ENCODE assay signal across 32 cellular contexts in genomic region chr16:26905336-26905735, GRCh38.
DNase-seq lines count a peak whose midpoint lies in the region; ATAC-seq, FAIRE-seq and TF ChIP-seq lines count a peak whose summit lies in the region.
"Had no signal": no experiment of that assay in that cellular context is flagged by ENCODE, and none has a peak within 500 bp of the region (broad histone marks: within the 10 kb centered on the region; RNA-seq: fewer than 3 reads in every experiment).

No MANE protein-coding gene starts in this region.

- H3K27me3 ChIP-seq in small intestine (ENCODE audit: control insufficient read depth in 2 of 2, insufficient read depth in 2 of 2, low read length in 2 of 2), result no peaks in the 10 kb centered on the region
- H3K27me3 ChIP-seq in WERI-Rb-1 (ENCODE audit: insufficient read depth, low read depth, severe bottlenecking), result peaks cover 67% of the 10 kb centered on the region
- H3K27me3 ChIP-seq: adrenal gland, breast epithelium, gastroesophageal sphincter, tibial nerve had no signal

- no peaks in the 10 kb centered on the region for H3K9me3 ChIP-seq in small intestine (ENCODE audit: control insufficient read depth, low read depth)
- H3K9me3 ChIP-seq in WERI-Rb-1 (ENCODE audit: severe bottlenecking), result no peaks in the 10 kb centered on the region
- H3K9me3 ChIP-seq: adrenal gland, breast epithelium, gastroesophageal sphincter, stomach, tibial nerve had no signal

- in situ Hi-C loops in astrocyte of the cerebellum (cut with HindIII; ENCODE audit: low sequenced_read_pairs), result no loop called here

- FAIRE-seq in small intestine (lab: Jason Lieb, UNC), result no peak
- FAIRE-seq: colon had no signal

- DNase-seq in H4 (ENCODE audit: low spot score) (peak; percentile 63), astrocyte of the cerebellum (ENCODE audit: low read depth) (peak; percentile 95), foreskin melanocyte (peak; percentile 3), superior temporal gyrus (ENCODE audit: extremely low spot score) (peak; percentile 43), small intestine (no peak), WERI-Rb-1 (no peak)
- DNase-seq: activated naive CD4-positive, alpha-beta T cell treated with anti-CD3 and anti-CD28 coated beads for 36 hours; adrenal gland; Calu3; DND-41; effector CD8-positive, alpha-beta T cell; hippocampal formation; midbrain; naive thymus-derived CD4-positive, alpha-beta T cell; NCI-H1092; NCI-H187; NCI-H526 treated with DMSO at 0.1 percent for 48 hours; occipital lobe; PC-9; SHP77; stimulated activated CD8-positive, alpha-beta memory T cell treated with anti-CD3 and anti-CD28 coated beads, Interleukin-4, amount 100 ng/mL, for 48 hours; stomach; T1000 had no signal

- H3K4me3 ChIP-seq in astrocyte of the cerebellum (ENCODE audit: low read depth, low read length), result no peak overlapping the region
- no peak overlapping the region for H3K4me3 ChIP-seq in small intestine (ENCODE audit: low read depth in 1 of 2, low read length in 2 of 2)
- no peak overlapping the region for H3K4me3 ChIP-seq in WERI-Rb-1 (ENCODE audit: low read depth, low read length)
- H3K4me3 ChIP-seq: adrenal gland, breast epithelium, gastroesophageal sphincter, PC-9, stomach, tibial nerve had no signal

- no peak for ATAC-seq in activated CD4-positive, CD25-positive, alpha-beta regulatory T cell treated with anti-CD3 and anti-CD28 coated beads, Interleukin-2, amount 50 U/mL, for 24 hours
- ATAC-seq: gastroesophageal sphincter; left lobe of liver; naive thymus-derived CD4-positive, alpha-beta T cell; WTC11 had no signal

- TF ChIP-seq CTCF in astrocyte of the cerebellum (IDR thresholded peaks at IDR 0.05; ENCODE audit: low read depth, low read length, missing control alignments) (no peak), WERI-Rb-1 (IDR thresholded peaks at IDR 0.05; ENCODE audit: low read depth, low read length) (no peak)

- H3K4me1 ChIP-seq in small intestine (ENCODE audit: control insufficient read depth in 2 of 2, insufficient read depth in 1 of 2, low read depth in 1 of 2, low read length in 1 of 2), result no peaks in the 10 kb centered on the region
- H3K4me1 ChIP-seq: adrenal gland, breast epithelium, gastroesophageal sphincter, stomach, tibial nerve had no signal

- no peaks in the 10 kb centered on the region for H3K36me3 ChIP-seq in small intestine (ENCODE audit: control insufficient read depth in 2 of 2, insufficient read depth in 2 of 2, low read length in 2 of 2)
- no peaks in the 10 kb centered on the region for H3K36me3 ChIP-seq in WERI-Rb-1
- H3K36me3 ChIP-seq: adrenal gland, breast epithelium, gastroesophageal sphincter, stomach, tibial nerve had no signal

- H3K27ac ChIP-seq in small intestine (ENCODE audit: low read depth in 1 of 2, low read length in 1 of 2) (no peak overlapping the region), WERI-Rb-1 (no peak overlapping the region)
- H3K27ac ChIP-seq: adrenal gland, breast epithelium, epithelial cell of prostate, gastroesophageal sphincter, HL-60, PC-9, stomach, tibial nerve had no signal

- WGBS in small intestine, 3 donors, result 66 to 77% (median 72%) methylated on average over 2 of the region's 2 CpGs

Comparison
In these comparisons a context has a peak if more than half of its experiments do, and no peak if none do; other contexts are left out.
1. DNase-seq: peak in H4 (single experiment), astrocyte of the cerebellum (single experiment), foreskin melanocyte (single experiment) and superior temporal gyrus (single experiment); none in small intestine (single experiment) and WERI-Rb-1 (single experiment).